ENCODE assay signal across 19 cellular contexts in the genomic region with DNA sequence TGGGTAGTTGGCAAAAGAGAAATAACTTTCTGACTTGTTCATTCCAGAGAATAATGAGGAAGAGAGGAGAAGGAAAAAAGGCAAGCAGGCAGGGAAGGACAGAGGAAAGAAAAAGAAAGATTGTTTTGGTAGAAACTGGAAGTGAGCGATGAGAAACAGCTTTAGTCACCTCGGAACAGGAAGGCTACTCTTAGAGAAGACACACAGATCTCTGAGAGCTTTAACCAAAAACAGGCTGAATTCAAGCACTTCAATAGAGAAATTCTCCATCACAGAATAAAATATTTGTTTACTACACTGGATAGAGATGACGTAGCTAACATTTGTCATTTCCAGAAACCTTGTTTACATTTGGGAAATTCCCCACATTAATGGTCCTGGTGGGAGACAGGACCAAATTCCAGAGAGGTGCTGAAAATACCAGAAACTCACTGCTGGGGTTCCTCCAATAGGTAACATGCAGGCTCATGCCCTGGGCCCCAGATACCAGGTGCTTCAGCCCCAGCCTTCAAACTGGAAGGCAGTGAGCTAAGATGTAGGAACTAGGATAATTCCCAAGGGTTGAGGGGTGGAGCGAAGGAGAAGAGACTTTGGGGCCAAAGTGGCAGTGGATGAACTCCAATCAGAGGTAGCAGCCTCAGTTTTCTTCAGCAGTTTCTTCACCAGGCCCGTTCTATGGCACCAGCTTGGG.
A peak's percentile ranks its signal among the peaks of the same experiment; 100 is the strongest.
DNase-seq lines count a peak whose midpoint lies in the region; ATAC-seq, FAIRE-seq and TF ChIP-seq lines count a peak whose summit lies in the region.
"Had no signal": no experiment of that assay in that cellular context is flagged by ENCODE, and none has a peak within 500 bp of the region (broad histone marks: within the 10 kb centered on the region; RNA-seq: fewer than 3 reads in every experiment).

No MANE protein-coding gene starts in this region.

- H3K9ac ChIP-seq in astrocyte (ENCODE audit: low read length), result no peak overlapping the region
- H3K9ac ChIP-seq: KMS-11 had no signal

- ATAC-seq in activated CD4-positive, alpha-beta T cell treated with anti-CD3 and anti-CD28 coated beads for 36 hours, result no peak
- no peak for ATAC-seq in left ventricle myocardium superior
- ATAC-seq: Panc1 had no signal

- H3K27me3 ChIP-seq in astrocyte (ENCODE audit: insufficient read depth, low read length) (no peaks in the 10 kb centered on the region), hepatocyte (no peaks in the 10 kb centered on the region), osteoblast (ENCODE audit: insufficient read depth, low read length) (no peaks in the 10 kb centered on the region)

- no peaks in the 10 kb centered on the region for H3K36me3 Mint-ChIP-seq in astrocyte (ENCODE audit: low read depth, unreplicated experiment)
- no peaks in the 10 kb centered on the region for H3K36me3 Mint-ChIP-seq in activated CD4-positive, alpha-beta T cell treated with anti-CD3 and anti-CD28 coated beads for 36 hours (ENCODE audit: low read depth)
- H3K36me3 Mint-ChIP-seq in type B pancreatic cell, result no peaks in the 10 kb centered on the region

- POLR2A ChIA-PET in activated CD4-positive, alpha-beta T cell treated with anti-CD3 and anti-CD28 coated beads for 36 hours (lab: Charles Lee), result no interaction called here

- no peaks in the 10 kb centered on the region for H3K79me2 ChIP-seq in astrocyte (ENCODE audit: insufficient read depth, low read length)
- H3K79me2 ChIP-seq in hepatocyte, result no peaks in the 10 kb centered on the region
- no peaks in the 10 kb centered on the region for H3K79me2 ChIP-seq in osteoblast (ENCODE audit: insufficient read depth, low read length)

- H3K27me3 Mint-ChIP-seq in astrocyte (ENCODE audit: low read depth, unreplicated experiment), result no peaks in the 10 kb centered on the region
- H3K27me3 Mint-ChIP-seq in activated CD4-positive, alpha-beta T cell treated with anti-CD3 and anti-CD28 coated beads for 36 hours, result no peaks in the 10 kb centered on the region
- peaks cover 4% of the 10 kb centered on the region for H3K27me3 Mint-ChIP-seq in type B pancreatic cell

- no peak overlapping the region for H3K27ac Mint-ChIP-seq in astrocyte (ENCODE audit: unreplicated experiment)
- H3K27ac Mint-ChIP-seq in activated CD4-positive, alpha-beta T cell treated with anti-CD3 and anti-CD28 coated beads for 36 hours, result no peak overlapping the region
- H3K27ac Mint-ChIP-seq in type B pancreatic cell, result no peak overlapping the region
- H3K27ac Mint-ChIP-seq: HFFc6 had no signal

- H3K9me3 ChIP-seq in astrocyte (ENCODE audit: insufficient read depth, low read depth, low read length) (no peaks in the 10 kb centered on the region), hepatocyte (ENCODE audit: low read depth) (no peaks in the 10 kb centered on the region), osteoblast (ENCODE audit: low read depth, low read length) (no peaks in the 10 kb centered on the region)

- H3K4me3 Mint-ChIP-seq in astrocyte (ENCODE audit: unreplicated experiment), result no peak overlapping the region
- H3K4me3 Mint-ChIP-seq in activated CD4-positive, alpha-beta T cell treated with anti-CD3 and anti-CD28 coated beads for 36 hours, result no peak overlapping the region
- no peak overlapping the region for H3K4me3 Mint-ChIP-seq in type B pancreatic cell
- H3K4me3 Mint-ChIP-seq: HFFc6 had no signal

- no peaks in the 10 kb centered on the region for H3K4me1 ChIP-seq in astrocyte (ENCODE audit: insufficient read depth, low read length)
- no peaks in the 10 kb centered on the region for H3K4me1 ChIP-seq in hepatocyte (ENCODE audit: insufficient read depth)
- H3K4me1 ChIP-seq in osteoblast (ENCODE audit: insufficient read depth, low read length), result no peaks in the 10 kb centered on the region

- DNase-seq in HFF-Myc (ENCODE audit: extremely low read depth, low read depth), result peak; percentile 2
- peak; percentile 8 for DNase-seq in astrocyte (ENCODE audit: low read depth)
- DNase-seq in hepatocyte (ENCODE audit: low spot score), result no peak
- peak; percentile 22 for DNase-seq in osteoblast (ENCODE audit: insufficient read length, low spot score, missing footprints)
- DNase-seq in activated CD4-positive, alpha-beta T cell treated with anti-CD3 and anti-CD28 coated beads for 36 hours, result no peak
- no peak for DNase-seq in lower leg skin (ENCODE audit: low spot score in 2 of 2)
- DNase-seq in left ventricle myocardium superior, result no peak
- DNase-seq in type B pancreatic cell (ENCODE audit: extremely low spot score, unreplicated experiment), result no peak
- DNase-seq: C1 segment of cervical spinal cord, DND-41, HFFc6, NCI-H1436, NCI-H2029 treated with DMSO at 0.1 percent for 48 hours, NCI-H2171 treated with DMSO at 0.1 percent for 48 hours, NCI-H774, Right ventricle myocardium superior had no signal

- WGBS in hepatocyte (ENCODE audit: low lambda C conversion rate, missing lambda C conversion rate), result 75% methylated on average over 5 of the region's 5 CpGs
- 62 to 64% methylated on average over 5 of the region's 5 CpGs for WGBS in lower leg skin, 2 donors

- H3K27ac ChIP-seq in astrocyte (ENCODE audit: low read depth, low read length) (no peak overlapping the region), hepatocyte (peak overlapping the region; percentile 21), osteoblast (ENCODE audit: low read depth, low read length) (no peak overlapping the region)
- H3K27ac ChIP-seq: KMS-11 had no signal

- H3K36me3 ChIP-seq in astrocyte (ENCODE audit: insufficient read depth, low read length) (no peaks in the 10 kb centered on the region), hepatocyte (replicated peaks; ENCODE audit: insufficient read depth, low read depth) (no peaks in the 10 kb centered on the region), osteoblast (ENCODE audit: insufficient read depth, low read length) (no peaks in the 10 kb centered on the region)

- intact Hi-C loops in activated CD4-positive, alpha-beta T cell treated with anti-CD3 and anti-CD28 coated beads for 36 hours (cut with DNase I, micrococcal nuclease), result no loop called here
- intact Hi-C loops in lower leg skin (cut with DNase I; ENCODE audit: low total_unique reads) (no loop called here), left ventricle myocardium superior (cut with micrococcal nuclease) (no loop called here)

- H3K4me3 ChIP-seq in HFF-Myc (replicated peaks; ENCODE audit: low read depth, low read length), result no peak overlapping the region
- no peak overlapping the region for H3K4me3 ChIP-seq in astrocyte (ENCODE audit: insufficient read depth, low read depth, low read length)
- H3K4me3 ChIP-seq in hepatocyte, result no peak overlapping the region
- no peak overlapping the region for H3K4me3 ChIP-seq in osteoblast (ENCODE audit: insufficient read depth, low read length)
- H3K4me3 ChIP-seq in lower leg skin (ENCODE audit: low read depth, poor library complexity, severe bottlenecking), result no peak overlapping the region

- H2AFZ ChIP-seq in astrocyte (ENCODE audit: low read depth, low read length) (no peak overlapping the region), hepatocyte (no peak overlapping the region), osteoblast (ENCODE audit: low read length) (peak overlapping the region; percentile 68)

- H3K9me3 Mint-ChIP-seq in astrocyte (ENCODE audit: unreplicated experiment) (no peaks in the 10 kb centered on the region), type B pancreatic cell (no peaks in the 10 kb centered on the region)
- peaks cover 1% of the 10 kb centered on the region for H3K9me3 Mint-ChIP-seq in activated CD4-positive, alpha-beta T cell treated with anti-CD3 and anti-CD28 coated beads for 36 hours (ENCODE audit: low read depth)

- H3K9me2 ChIP-seq in hepatocyte (replicated peaks; ENCODE audit: insufficient read depth), result no peaks in the 10 kb centered on the region

- H4K20me1 ChIP-seq in astrocyte (ENCODE audit: insufficient read depth, low read length) (no peaks in the 10 kb centered on the region), hepatocyte (ENCODE audit: insufficient read depth, poor library complexity, severe bottlenecking) (no peaks in the 10 kb centered on the region), osteoblast (ENCODE audit: insufficient read depth, low read length) (no peaks in the 10 kb centered on the region)

- no peak for TF ChIP-seq POLR2A in lower leg skin (IDR thresholded peaks at IDR 0.05)

- peaks cover 15% of the 10 kb centered on the region for H3K4me1 Mint-ChIP-seq in astrocyte (ENCODE audit: low read depth, unreplicated experiment)
- no peaks in the 10 kb centered on the region for H3K4me1 Mint-ChIP-seq in activated CD4-positive, alpha-beta T cell treated with anti-CD3 and anti-CD28 coated beads for 36 hours
- peaks cover 24% of the 10 kb centered on the region for H3K4me1 Mint-ChIP-seq in type B pancreatic cell (ENCODE audit: unreplicated experiment)

- H3K4me2 ChIP-seq in astrocyte (ENCODE audit: low read length), result no peak overlapping the region
- H3K4me2 ChIP-seq in hepatocyte, result no peak overlapping the region
- H3K4me2 ChIP-seq in osteoblast (ENCODE audit: insufficient read depth, low read length), result peak overlapping the region; percentile 24
- H3K4me2 ChIP-seq: KMS-11 had no signal

- no peak for FAIRE-seq in astrocyte (lab: Jason Lieb, UNC)
- FAIRE-seq: G401.6 had no signal

- CTCF ChIA-PET in activated CD4-positive, alpha-beta T cell treated with anti-CD3 and anti-CD28 coated beads for 36 hours (lab: Charles Lee), result interaction anchor here (0.6 kb wide), 1 partner anchor 21 kb away, joined by 4 read pairs; no protein-coding TSS in a partner anchor

- TF ChIP-seq CTCF in HFF-Myc (IDR thresholded peaks at IDR 0.05; ENCODE audit: low read depth, low read length, missing control alignments) (no peak), astrocyte (IDR thresholded peaks at IDR 0.05; ENCODE audit: insufficient read depth, low read depth, low read length) (no peak), hepatocyte (IDR thresholded peaks at IDR 0.05; ENCODE audit: poor library complexity) (no peak), osteoblast (IDR thresholded peaks at IDR 0.05; ENCODE audit: extremely low read depth, low read depth, low read length) (no peak), lower leg skin (IDR thresholded peaks at IDR 0.05) (no peak), type B pancreatic cell (conservative IDR thresholded peaks at IDR 0.05) (no peak)

Comparison
In these comparisons a context has a peak if more than half of its experiments do, and no peak if none do; other contexts are left out.
1. DNase-seq: peak in HFF-Myc (single experiment), astrocyte (single experiment) and osteoblast (single experiment); none in hepatocyte (single experiment), activated CD4-positive, alpha-beta T cell treated with anti-CD3 and anti-CD28 coated beads for 36 hours (single experiment), lower leg skin (0 of 2), left ventricle myocardium superior (single experiment) and type B pancreatic cell (single experiment).